1 cellular context compared by ENCODE assay signal in genomic region chr16:81181013-81181720, GRCh38.
TF ChIP-seq lines count a peak whose summit lies in the region.

No MANE protein-coding gene starts in this region.

TF ChIP-seq in K562, 482 proteins besides CTCF, POLR2A, EP300 and RAD21 (continued from another document and continues in another):
- TF ChIP-seq CLOCK (CRISPR knock-in tag; IDR thresholded peaks at IDR 0.05; ENCODE audit: borderline replicate concordance) (no peak), SIRT6 (IDR thresholded peaks at IDR 0.05; ENCODE audit: low read depth, low read length) (no peak), ZNF766 (CRISPR knock-in tag; conservative IDR thresholded peaks at IDR 0.05) (peak; percentile 94), GTF2F1 (IDR thresholded peaks at IDR 0.05; ENCODE audit: low read depth, low read length) (no peak), RCOR1 (IDR thresholded peaks at IDR 0.05; ENCODE audit: borderline replicate concordance in 1 of 2, low read depth in 2 of 2, low read length in 2 of 2) (peak in 1 of 2 experiments; percentile 69; a peak in 1 of 4 replicates), EP400 (IDR thresholded peaks at IDR 0.05) (no peak), CTBP1 (IDR thresholded peaks at IDR 0.05; ENCODE audit: borderline replicate concordance) (peak; percentile 84), LARP7 (IDR thresholded peaks at IDR 0.05) (no peak), ZNF282 (CRISPR knock-in tag; IDR thresholded peaks at IDR 0.05) (no peak), HDAC2 (IDR thresholded peaks at IDR 0.05) (0 out of 2 replicates have a peak, but pooled peaks have one; percentile 20), MYC (IDR thresholded peaks at IDR 0.05; ENCODE audit: low read depth, low read length) (no peak; the same call in 1 of the 2 replicates), MYC (CRISPR knock-in tag; IDR thresholded peaks at IDR 0.05; ENCODE audit: borderline replicate concordance, low read depth) (no peak), LEF1 (IDR thresholded peaks at IDR 0.05) (0 out of 2 replicates have a peak, but pooled peaks have one; percentile 50), MAZ (CRISPR knock-in tag; conservative IDR thresholded peaks at IDR 0.05 in 1 of 2, IDR thresholded peaks at IDR 0.05 in 1 of 2) (peak; percentile 49 to 78; a peak in 3 of 4 replicates), FOXK2 (conservative IDR thresholded peaks at IDR 0.05 in 1 of 2, IDR thresholded peaks at IDR 0.05 in 1 of 2; ENCODE audit: low read depth in 2 of 2) (peak in 1 of 2 experiments; percentile 24; a peak in 2 of 4 replicates), ETS2 (tag; IDR thresholded peaks at IDR 0.05; ENCODE audit: borderline replicate concordance, poor library complexity, severe bottlenecking) (no peak), U2AF1 (optimal IDR thresholded peaks at IDR 0.05; ENCODE audit: low read depth, low read length) (no peak), CBFB (CRISPR knock-in tag; IDR thresholded peaks at IDR 0.05) (no peak), NRF1 (conservative IDR thresholded peaks at IDR 0.05 in 1 of 2, IDR thresholded peaks at IDR 0.05 in 1 of 2) (peak; percentile 51 to 63; a peak in 2 of 4 replicates), TOE1 (IDR thresholded peaks at IDR 0.05; ENCODE audit: borderline replicate concordance) (peak; percentile 79), TOE1 (CRISPR knock-in tag; IDR thresholded peaks at IDR 0.05; ENCODE audit: borderline replicate concordance, low read depth) (no peak), TFAM (CRISPR knock-in tag; conservative IDR thresholded peaks at IDR 0.05) (no peak), CCAR2 (IDR thresholded peaks at IDR 0.05; ENCODE audit: low read depth, low read length) (no peak), TCF7 (IDR thresholded peaks at IDR 0.05; ENCODE audit: borderline replicate concordance) (no peak), NFRKB (IDR thresholded peaks at IDR 0.05; ENCODE audit: low read depth) (peak; percentile 54; the same call in 1 of the 2 replicates), RUNX1 (IDR thresholded peaks at IDR 0.05; ENCODE audit: low read depth) (no peak), SPI1 (IDR thresholded peaks at IDR 0.05; ENCODE audit: borderline replicate concordance, low read depth, low read length) (peak; percentile 83), LCOR (CRISPR knock-in tag; IDR thresholded peaks at IDR 0.05) (no peak), IRF2 (CRISPR knock-in tag; IDR thresholded peaks at IDR 0.05) (no peak), ZFP1 (CRISPR knock-in tag; IDR thresholded peaks at IDR 0.05) (no peak), SETDB1 (IDR thresholded peaks at IDR 0.05; ENCODE audit: low read length) (no peak), NR4A1 (CRISPR knock-in tag; IDR thresholded peaks at IDR 0.05) (no peak), NR4A1 (tag; IDR thresholded peaks at IDR 0.05) (no peak), TEAD1 (CRISPR knock-in tag; IDR thresholded peaks at IDR 0.05) (peak; percentile 88 to 95), PHF20 (IDR thresholded peaks at IDR 0.05; ENCODE audit: partially characterized antibody) (no peak), SRF (CRISPR knock-in tag; IDR thresholded peaks at IDR 0.05) (peak in 1 of 2 experiments; percentile 68; a peak in 1 of 4 replicates), MTA3 (IDR thresholded peaks at IDR 0.05; ENCODE audit: borderline replicate concordance) (0 out of 2 replicates have a peak, but pooled peaks have one; percentile 17), ASH1L (IDR thresholded peaks at IDR 0.05; ENCODE audit: borderline replicate concordance, low read depth, partially characterized antibody) (no peak), ZNF232 (CRISPR knock-in tag; IDR thresholded peaks at IDR 0.05) (no peak), TEAD4 (IDR thresholded peaks at IDR 0.05; ENCODE audit: low read length) (peak; percentile 71), TEAD4 (CRISPR knock-in tag; IDR thresholded peaks at IDR 0.05; ENCODE audit: borderline replicate concordance) (no peak), KDM2B (CRISPR knock-in tag; IDR thresholded peaks at IDR 0.05) (no peak), KLF6 (CRISPR knock-in tag; IDR thresholded peaks at IDR 0.05; ENCODE audit: borderline replicate concordance) (no peak), ATF7 (IDR thresholded peaks at IDR 0.05) (peak; percentile 73), ZNF696 (CRISPR knock-in tag; conservative IDR thresholded peaks at IDR 0.05) (no peak), L3MBTL2 (IDR thresholded peaks at IDR 0.05) (peak; percentile 71; the same call in 1 of the 2 replicates), ZNF79 (CRISPR knock-in tag; IDR thresholded peaks at IDR 0.05; ENCODE audit: low read depth) (no peak), SREBF2 (CRISPR knock-in tag; IDR thresholded peaks at IDR 0.05) (no peak), ZBTB11 (CRISPR knock-in tag; IDR thresholded peaks at IDR 0.05) (no peak), SP2 (IDR thresholded peaks at IDR 0.05; ENCODE audit: extremely low read depth, low read depth, low read length, poor library complexity, severe bottlenecking) (no peak), SRSF7 (optimal IDR thresholded peaks at IDR 0.05; ENCODE audit: low read depth, low read length) (no peak), SMARCA4 (IDR thresholded peaks at IDR 0.05) (peak; percentile 72; the same call in 1 of the 2 replicates), KHSRP (IDR thresholded peaks at IDR 0.05) (no peak)
- TF ChIP-seq, protein P1, sequence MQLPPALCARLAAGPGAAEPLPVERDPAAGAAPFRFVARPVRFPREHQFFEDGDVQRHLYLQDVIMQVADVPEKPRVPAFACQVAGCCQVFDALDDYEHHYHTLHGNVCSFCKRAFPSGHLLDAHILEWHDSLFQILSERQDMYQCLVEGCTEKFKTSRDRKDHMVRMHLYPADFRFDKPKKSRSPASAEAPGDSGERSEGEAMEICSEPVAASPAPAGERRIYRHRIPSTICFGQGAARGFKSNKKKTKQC (CRISPR knock-in tag; IDR thresholded peaks at IDR 0.05), result no peak
- TF ChIP-seq, protein P2, sequence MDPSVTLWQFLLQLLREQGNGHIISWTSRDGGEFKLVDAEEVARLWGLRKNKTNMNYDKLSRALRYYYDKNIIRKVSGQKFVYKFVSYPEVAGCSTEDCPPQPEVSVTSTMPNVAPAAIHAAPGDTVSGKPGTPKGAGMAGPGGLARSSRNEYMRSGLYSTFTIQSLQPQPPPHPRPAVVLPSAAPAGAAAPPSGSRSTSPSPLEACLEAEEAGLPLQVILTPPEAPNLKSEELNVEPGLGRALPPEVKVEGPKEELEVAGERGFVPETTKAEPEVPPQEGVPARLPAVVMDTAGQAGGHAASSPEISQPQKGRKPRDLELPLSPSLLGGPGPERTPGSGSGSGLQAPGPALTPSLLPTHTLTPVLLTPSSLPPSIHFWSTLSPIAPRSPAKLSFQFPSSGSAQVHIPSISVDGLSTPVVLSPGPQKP (CRISPR knock-in tag; IDR thresholded peaks at IDR 0.05), result no peak
- TF ChIP-seq, protein P3, sequence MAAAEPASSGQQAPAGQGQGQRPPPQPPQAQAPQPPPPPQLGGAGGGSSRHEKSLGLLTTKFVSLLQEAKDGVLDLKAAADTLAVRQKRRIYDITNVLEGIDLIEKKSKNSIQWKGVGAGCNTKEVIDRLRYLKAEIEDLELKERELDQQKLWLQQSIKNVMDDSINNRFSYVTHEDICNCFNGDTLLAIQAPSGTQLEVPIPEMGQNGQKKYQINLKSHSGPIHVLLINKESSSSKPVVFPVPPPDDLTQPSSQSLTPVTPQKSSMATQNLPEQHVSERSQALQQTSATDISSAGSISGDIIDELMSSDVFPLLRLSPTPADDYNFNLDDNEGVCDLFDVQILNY (CRISPR knock-in tag; IDR thresholded peaks at IDR 0.05), result no peak
- TF ChIP-seq, protein P4, sequence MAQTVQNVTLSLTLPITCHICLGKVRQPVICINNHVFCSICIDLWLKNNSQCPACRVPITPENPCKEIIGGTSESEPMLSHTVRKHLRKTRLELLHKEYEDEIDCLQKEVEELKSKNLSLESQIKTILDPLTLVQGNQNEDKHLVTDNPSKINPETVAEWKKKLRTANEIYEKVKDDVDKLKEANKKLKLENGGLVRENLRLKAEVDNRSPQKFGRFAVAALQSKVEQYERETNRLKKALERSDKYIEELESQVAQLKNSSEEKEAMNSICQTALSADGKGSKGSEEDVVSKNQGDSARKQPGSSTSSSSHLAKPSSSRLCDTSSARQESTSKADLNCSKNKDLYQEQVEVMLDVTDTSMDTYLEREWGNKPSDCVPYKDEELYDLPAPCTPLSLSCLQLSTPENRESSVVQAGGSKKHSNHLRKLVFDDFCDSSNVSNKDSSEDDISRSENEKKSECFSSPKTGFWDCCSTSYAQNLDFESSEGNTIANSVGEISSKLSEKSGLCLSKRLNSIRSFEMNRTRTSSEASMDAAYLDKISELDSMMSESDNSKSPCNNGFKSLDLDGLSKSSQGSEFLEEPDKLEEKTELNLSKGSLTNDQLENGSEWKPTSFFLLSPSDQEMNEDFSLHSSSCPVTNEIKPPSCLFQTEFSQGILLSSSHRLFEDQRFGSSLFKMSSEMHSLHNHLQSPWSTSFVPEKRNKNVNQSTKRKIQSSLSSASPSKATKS (CRISPR knock-in tag; IDR thresholded peaks at IDR 0.05), result no peak
- TF ChIP-seq, protein P5, sequence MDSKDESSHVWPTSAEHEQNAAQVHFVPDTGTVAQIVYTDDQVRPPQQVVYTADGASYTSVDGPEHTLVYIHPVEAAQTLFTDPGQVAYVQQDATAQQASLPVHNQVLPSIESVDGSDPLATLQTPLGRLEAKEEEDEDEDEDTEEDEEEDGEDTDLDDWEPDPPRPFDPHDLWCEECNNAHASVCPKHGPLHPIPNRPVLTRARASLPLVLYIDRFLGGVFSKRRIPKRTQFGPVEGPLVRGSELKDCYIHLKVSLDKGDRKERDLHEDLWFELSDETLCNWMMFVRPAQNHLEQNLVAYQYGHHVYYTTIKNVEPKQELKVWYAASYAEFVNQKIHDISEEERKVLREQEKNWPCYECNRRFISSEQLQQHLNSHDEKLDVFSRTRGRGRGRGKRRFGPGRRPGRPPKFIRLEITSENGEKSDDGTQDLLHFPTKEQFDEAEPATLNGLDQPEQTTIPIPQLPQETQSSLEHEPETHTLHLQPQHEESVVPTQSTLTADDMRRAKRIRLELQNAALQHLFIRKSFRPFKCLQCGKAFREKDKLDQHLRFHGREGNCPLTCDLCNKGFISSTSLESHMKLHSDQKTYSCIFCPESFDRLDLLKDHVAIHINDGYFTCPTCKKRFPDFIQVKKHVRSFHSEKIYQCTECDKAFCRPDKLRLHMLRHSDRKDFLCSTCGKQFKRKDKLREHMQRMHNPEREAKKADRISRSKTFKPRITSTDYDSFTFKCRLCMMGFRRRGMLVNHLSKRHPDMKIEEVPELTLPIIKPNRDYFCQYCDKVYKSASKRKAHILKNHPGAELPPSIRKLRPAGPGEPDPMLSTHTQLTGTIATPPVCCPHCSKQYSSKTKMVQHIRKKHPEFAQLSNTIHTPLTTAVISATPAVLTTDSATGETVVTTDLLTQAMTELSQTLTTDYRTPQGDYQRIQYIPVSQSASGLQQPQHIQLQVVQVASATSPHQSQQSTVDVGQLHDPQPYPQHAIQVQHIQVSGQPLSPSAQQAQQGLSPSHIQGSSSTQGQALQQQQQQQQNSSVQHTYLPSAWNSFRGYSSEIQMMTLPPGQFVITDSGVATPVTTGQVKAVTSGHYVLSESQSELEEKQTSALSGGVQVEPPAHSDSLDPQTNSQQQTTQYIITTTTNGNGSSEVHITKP (IDR thresholded peaks at IDR 0.05; ENCODE audit: partially characterized antibody), result no peak
- TF ChIP-seq, protein P6, sequence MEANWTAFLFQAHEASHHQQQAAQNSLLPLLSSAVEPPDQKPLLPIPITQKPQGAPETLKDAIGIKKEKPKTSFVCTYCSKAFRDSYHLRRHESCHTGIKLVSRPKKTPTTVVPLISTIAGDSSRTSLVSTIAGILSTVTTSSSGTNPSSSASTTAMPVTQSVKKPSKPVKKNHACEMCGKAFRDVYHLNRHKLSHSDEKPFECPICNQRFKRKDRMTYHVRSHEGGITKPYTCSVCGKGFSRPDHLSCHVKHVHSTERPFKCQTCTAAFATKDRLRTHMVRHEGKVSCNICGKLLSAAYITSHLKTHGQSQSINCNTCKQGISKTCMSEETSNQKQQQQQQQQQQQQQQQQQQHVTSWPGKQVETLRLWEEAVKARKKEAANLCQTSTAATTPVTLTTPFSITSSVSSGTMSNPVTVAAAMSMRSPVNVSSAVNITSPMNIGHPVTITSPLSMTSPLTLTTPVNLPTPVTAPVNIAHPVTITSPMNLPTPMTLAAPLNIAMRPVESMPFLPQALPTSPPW (CRISPR knock-in tag; IDR thresholded peaks at IDR 0.05), result peak; percentile 39; the same call in 1 of the 2 replicates
